ENCODE assay signal across 8 cellular contexts in the genomic region with DNA sequence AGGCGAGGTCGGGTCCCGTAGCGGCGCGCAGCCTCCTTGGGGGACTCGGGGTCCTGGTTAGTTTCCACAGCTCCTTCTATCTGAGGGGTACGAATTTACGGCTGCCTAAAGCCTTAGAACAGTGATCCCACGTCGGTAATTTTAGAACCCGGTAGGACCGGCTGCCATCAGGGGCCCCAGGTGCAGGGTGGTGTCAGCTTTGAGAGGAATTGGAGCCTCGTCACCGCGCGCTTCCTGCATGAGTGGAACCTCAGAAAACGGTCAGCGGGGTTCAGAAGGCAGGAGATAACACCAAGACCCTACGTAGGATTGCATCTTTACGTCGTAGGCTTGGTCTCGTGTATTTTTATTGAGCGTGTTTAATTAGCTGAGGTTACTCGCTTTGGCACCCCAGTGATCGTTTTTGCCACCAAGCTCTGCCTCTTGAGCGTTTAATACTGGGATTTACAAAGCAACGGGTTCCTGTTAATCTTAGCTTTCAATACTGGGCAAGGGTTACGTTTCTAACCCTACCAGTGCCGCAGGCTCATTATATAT. TPM values are rescaled to one million over a fixed set of nuclear protein-coding genes. Genes with fewer than 3 reads are reported as not detected.
DNase-seq lines count a peak whose midpoint lies in the region; ATAC-seq and TF ChIP-seq lines count a peak whose summit lies in the region.

No MANE protein-coding gene starts in this region.

- ATAC-seq in GM21529 (IDR thresholded peaks at IDR 0.05; ENCODE audit: unreplicated experiment) (peak; percentile 57), mucosa of descending colon (peak; percentile 71)

- H3K4me1 ChIP-seq in duodenal mucosa (ENCODE audit: control insufficient read depth in 1 of 2, insufficient read depth in 2 of 2, low read length in 2 of 2) (peaks cover 8 to 10% of the 10 kb centered on the region in 2 donors), mucosa of descending colon (ENCODE audit: low read depth) (peaks cover 4% of the 10 kb centered on the region), stomach (peaks cover 0 to 24% (median 14%) of the 10 kb centered on the region in 4 donors)

- H3K27ac ChIP-seq in WERI-Rb-1 (peak overlapping the region; percentile 75), duodenal mucosa (ENCODE audit: low read depth, low read length) (peak overlapping the region; percentile 59), stomach (peak overlapping the region; percentile 87 to 94 (median 90))

- TF ChIP-seq EP300 in stomach (IDR thresholded peaks at IDR 0.05): no peak

- peaks cover 9% of the 10 kb centered on the region for H3K9me3 ChIP-seq in WERI-Rb-1 (ENCODE audit: severe bottlenecking)
- no peaks in the 10 kb centered on the region for H3K9me3 ChIP-seq in duodenal mucosa (ENCODE audit: control insufficient read depth in 1 of 2, low read length in 2 of 2)
- H3K9me3 ChIP-seq in mucosa of descending colon: no peaks in the 10 kb centered on the region
- no peaks in the 10 kb centered on the region for H3K9me3 ChIP-seq in stomach

- peak overlapping the region; percentile 78 to 85 for H3K9ac ChIP-seq in duodenal mucosa (ENCODE audit: low read depth in 1 of 2, low read length in 2 of 2)

- H3K36me3 ChIP-seq in WERI-Rb-1 (no peaks in the 10 kb centered on the region), duodenal mucosa (ENCODE audit: control insufficient read depth in 1 of 2, insufficient read depth in 2 of 2, low read length in 2 of 2) (no peaks in the 10 kb centered on the region), mucosa of descending colon (ENCODE audit: low read depth) (no peaks in the 10 kb centered on the region), stomach (no peaks in the 10 kb centered on the region)

- H3K27me3 ChIP-seq in WERI-Rb-1 (ENCODE audit: insufficient read depth, low read depth, severe bottlenecking) (no peaks in the 10 kb centered on the region), duodenal mucosa (ENCODE audit: control insufficient read depth in 1 of 2, insufficient read depth in 2 of 2, low read length in 2 of 2) (no peaks in the 10 kb centered on the region), stomach (no peaks in the 10 kb centered on the region)

- intact Hi-C loops in mucosa of descending colon (cut with DNase I, micrococcal nuclease): no loop called here
- intact Hi-C loops in stomach (cut with DNase I; ENCODE audit: low total_unique reads): no loop called here

- 2 to 6% (median 2%) methylated on average over 29 to 30 of the region's 30 CpGs for WGBS in stomach, 5 donors

- DNase-seq in HuH-7.5 (ENCODE audit: low spot score) (peak; percentile 38), WERI-Rb-1 (no peak), mucosa of descending colon (peak in 2 of 3 donors; percentile 64 to 70), stomach (peak; percentile 52), NCI-H187 treated with DMSO at 0.1 percent for 48 hours (lab: John Stamatoyannopoulos, UW) (no peak)

- TF ChIP-seq POLR2A in stomach (IDR thresholded peaks at IDR 0.05): no peak

- no peak for TF ChIP-seq CTCF in WERI-Rb-1 (IDR thresholded peaks at IDR 0.05; ENCODE audit: low read depth, low read length)
- no peak for TF ChIP-seq CTCF in mucosa of descending colon (IDR thresholded peaks at IDR 0.05)
- no peak for TF ChIP-seq CTCF in stomach (IDR thresholded peaks at IDR 0.05)

- H3K4me3 ChIP-seq in GM08714 (ENCODE audit: low read length) (peak overlapping the region; percentile 92), WERI-Rb-1 (ENCODE audit: low read depth, low read length) (peak overlapping the region; percentile 75), duodenal mucosa (ENCODE audit: low read depth in 1 of 2, low read length in 2 of 2) (peak overlapping the region; percentile 82 to 91), mucosa of descending colon (peak overlapping the region; percentile 55), stomach (peak overlapping the region; percentile 66 to 75 (median 71))

RNA-seq across cellular contexts. Expression of a gene that starts 0.4 kb away (rescaled TPM):
- total RNA-seq in mucosa of descending colon (1 to 10 TPM; 2.0 to 3.7 (median 3.5) TPM), stomach (1 to 10 TPM in 3 of 5 donors, not detected in 2; 1.2 to 4.7 (median 1.5) TPM)
- 1 to 10 TPM; 2.2 to 4.1 (median 2.6) TPM for polyA plus RNA-seq in stomach

Comparison
In these comparisons a context has a peak if more than half of its experiments do, and no peak if none do; other contexts are left out.
1. DNase-seq: peak in HuH-7.5 (single experiment), mucosa of descending colon (2 of 3) and stomach (single experiment); none in WERI-Rb-1 (single experiment) and NCI-H187 treated with DMSO at 0.1 percent for 48 hours (single experiment).
2. Peak in every context shown above with its lines, with median percentiles within 50 percentile points of each other: H3K4me3 ChIP-seq and H3K27ac ChIP-seq.